In genomic region chr14:61636792-61637191, GRCh38 we compare ENCODE assay signal across 17 cellular contexts. TPM values are rescaled to one million over a fixed set of nuclear protein-coding genes. Genes with fewer than 3 reads are reported as not detected.
DNase-seq lines count a peak whose midpoint lies in the region; ATAC-seq and TF ChIP-seq lines count a peak whose summit lies in the region.
"Had no signal": no experiment of that assay in that cellular context is flagged by ENCODE, and none has a peak within 500 bp of the region (broad histone marks: within the 10 kb centered on the region; RNA-seq: fewer than 3 reads in every experiment).

No MANE protein-coding gene starts in this region.

- no peaks in the 10 kb centered on the region for H3K36me3 Mint-ChIP-seq in activated T-cell treated with anti-CD3 and anti-CD28 coated beads, Interleukin-2, amount 50 U/mL, for 24 hours (ENCODE audit: low read depth)
- H3K36me3 Mint-ChIP-seq in activated naive CD8-positive, alpha-beta T cell: no peaks in the 10 kb centered on the region
- peaks cover 10% of the 10 kb centered on the region for H3K36me3 Mint-ChIP-seq in stimulated activated effector memory CD8-positive, alpha-beta T cell treated with anti-CD3 and anti-CD28 coated beads, Interleukin-12 subunit alpha, Interleukin-12 subunit beta, amount 100 ng/mL, for 72 hours
- H3K36me3 Mint-ChIP-seq in WTC11: no peaks in the 10 kb centered on the region

- H3K27ac Mint-ChIP-seq in activated T-cell treated with anti-CD3 and anti-CD28 coated beads, Interleukin-2, amount 50 U/mL, for 24 hours: peak overlapping the region; percentile 71
- H3K27ac Mint-ChIP-seq in activated naive CD8-positive, alpha-beta T cell: peak overlapping the region; percentile 77
- peak overlapping the region; percentile 82 for H3K27ac Mint-ChIP-seq in stimulated activated effector memory CD8-positive, alpha-beta T cell treated with anti-CD3 and anti-CD28 coated beads, Interleukin-12 subunit alpha, Interleukin-12 subunit beta, amount 100 ng/mL, for 72 hours
- H3K27ac Mint-ChIP-seq in WTC11: no peak overlapping the region
- H3K27ac Mint-ChIP-seq: CD4-positive, alpha-beta T cell; HFFc6 had no signal

- no peak for TF ChIP-seq CTCF in WTC11 (IDR thresholded peaks at IDR 0.05)

- H3K27me3 Mint-ChIP-seq in activated T-cell treated with anti-CD3 and anti-CD28 coated beads, Interleukin-2, amount 50 U/mL, for 24 hours: no peaks in the 10 kb centered on the region
- no peaks in the 10 kb centered on the region for H3K27me3 Mint-ChIP-seq in activated naive CD8-positive, alpha-beta T cell
- no peaks in the 10 kb centered on the region; the same call in 1 of the 2 replicates for H3K27me3 Mint-ChIP-seq in WTC11 (ENCODE audit: low read depth)
- H3K27me3 Mint-ChIP-seq: CD4-positive, alpha-beta T cell had no signal

- POLR2A ChIA-PET in WTC11 (lab: Charles Lee): no interaction called here

- ATAC-seq in HG02938 (IDR thresholded peaks at IDR 0.05; ENCODE audit: unreplicated experiment) (peak; percentile 47), HG03460 (IDR thresholded peaks at IDR 0.05; ENCODE audit: unreplicated experiment) (no peak), WTC11 (no peak)
- no peak for ATAC-seq in stimulated activated effector memory CD8-positive, alpha-beta T cell treated with anti-CD3 and anti-CD28 coated beads, Interleukin-12 subunit alpha, Interleukin-12 subunit beta, amount 100 ng/mL, for 72 hours
- ATAC-seq: Panc1, Right ventricle myocardium inferior had no signal

- CTCF ChIA-PET in WTC11 (lab: Charles Lee): no interaction called here

- peaks cover 31% of the 10 kb centered on the region for H3K4me1 Mint-ChIP-seq in activated T-cell treated with anti-CD3 and anti-CD28 coated beads, Interleukin-2, amount 50 U/mL, for 24 hours (ENCODE audit: low read depth)
- H3K4me1 Mint-ChIP-seq in activated naive CD8-positive, alpha-beta T cell (ENCODE audit: low read depth): peaks cover 18% of the 10 kb centered on the region
- peaks cover 10% of the 10 kb centered on the region for H3K4me1 Mint-ChIP-seq in stimulated activated effector memory CD8-positive, alpha-beta T cell treated with anti-CD3 and anti-CD28 coated beads, Interleukin-12 subunit alpha, Interleukin-12 subunit beta, amount 100 ng/mL, for 72 hours
- H3K4me1 Mint-ChIP-seq in WTC11: no peaks in the 10 kb centered on the region

- no peak overlapping the region for H3K4me3 Mint-ChIP-seq in activated T-cell treated with anti-CD3 and anti-CD28 coated beads, Interleukin-2, amount 50 U/mL, for 24 hours
- no peak overlapping the region for H3K4me3 Mint-ChIP-seq in activated naive CD8-positive, alpha-beta T cell
- H3K4me3 Mint-ChIP-seq in stimulated activated effector memory CD8-positive, alpha-beta T cell treated with anti-CD3 and anti-CD28 coated beads, Interleukin-12 subunit alpha, Interleukin-12 subunit beta, amount 100 ng/mL, for 72 hours: no peak overlapping the region
- no peak overlapping the region for H3K4me3 Mint-ChIP-seq in WTC11
- H3K4me3 Mint-ChIP-seq: CD4-positive, alpha-beta T cell; HFFc6 had no signal

- H3K9me3 Mint-ChIP-seq in activated T-cell treated with anti-CD3 and anti-CD28 coated beads, Interleukin-2, amount 50 U/mL, for 24 hours: peaks cover 3% of the 10 kb centered on the region
- H3K9me3 Mint-ChIP-seq in activated naive CD8-positive, alpha-beta T cell (ENCODE audit: low read depth): no peaks in the 10 kb centered on the region
- peaks cover 2% of the 10 kb centered on the region for H3K9me3 Mint-ChIP-seq in stimulated activated effector memory CD8-positive, alpha-beta T cell treated with anti-CD3 and anti-CD28 coated beads, Interleukin-12 subunit alpha, Interleukin-12 subunit beta, amount 100 ng/mL, for 72 hours
- no peaks in the 10 kb centered on the region for H3K9me3 Mint-ChIP-seq in WTC11
- H3K9me3 Mint-ChIP-seq: CD4-positive, alpha-beta T cell; HFFc6 had no signal

- DNase-seq in activated T-cell treated with anti-CD3 and anti-CD28 coated beads, Interleukin-2, amount 50 U/mL, for 24 hours: no peak
- DNase-seq in activated T-cell treated with anti-CD3 and anti-CD28 coated beads, Interleukin-2, amount 50 U/mL, for 48 hours: no peak
- DNase-seq in stimulated activated effector memory CD8-positive, alpha-beta T cell treated with anti-CD3 and anti-CD28 coated beads, Interleukin-12 subunit alpha, Interleukin-12 subunit beta, amount 100 ng/mL, for 72 hours (ENCODE audit: low spot score in 2 of 2): no peak
- DNase-seq in NCI-H1105 treated with DMSO at 0.1 percent for 48 hours (lab: John Stamatoyannopoulos, UW) (no peak), WTC11 (ENCODE audit: low spot score) (no peak)
- DNase-seq: AML-193; Calu3; CD4-positive, alpha-beta T cell; HFFc6; KG1; NCI-H1930; NCI-H524 had no signal

TF ChIP-seq in WTC11, 78 proteins besides CTCF, POLR2A, EP300 and RAD21 (continues in another document):
- no peak for TF ChIP-seq TCF7 (CRISPR knock-in tag; IDR thresholded peaks at IDR 0.05; ENCODE audit: low read depth)
- TF ChIP-seq GTF2I (CRISPR knock-in tag; conservative IDR thresholded peaks at IDR 0.05): no peak
- TF ChIP-seq ETV6 (CRISPR knock-in tag; IDR thresholded peaks at IDR 0.05): no peak
- TF ChIP-seq GABPB1 (CRISPR knock-in tag; IDR thresholded peaks at IDR 0.05): no peak
- no peak for TF ChIP-seq MAX (CRISPR knock-in tag; IDR thresholded peaks at IDR 0.05)
- TF ChIP-seq ZBTB43 (CRISPR knock-in tag; IDR thresholded peaks at IDR 0.05): no peak
- no peak for TF ChIP-seq PRRX2 (CRISPR knock-in tag; IDR thresholded peaks at IDR 0.05)
- no peak for TF ChIP-seq SMAD3 (CRISPR knock-in tag; IDR thresholded peaks at IDR 0.05; ENCODE audit: borderline replicate concordance)
- TF ChIP-seq NR3C1 (CRISPR knock-in tag; conservative IDR thresholded peaks at IDR 0.05; ENCODE audit: low read depth): no peak
- no peak for TF ChIP-seq ZNF671 (CRISPR knock-in tag; IDR thresholded peaks at IDR 0.05)
- no peak for TF ChIP-seq ATF3 (CRISPR knock-in tag; conservative IDR thresholded peaks at IDR 0.05)
- no peak for TF ChIP-seq PRDM15 (CRISPR knock-in tag; IDR thresholded peaks at IDR 0.05)
- TF ChIP-seq FOXJ3 (CRISPR knock-in tag; IDR thresholded peaks at IDR 0.05; ENCODE audit: borderline replicate concordance): no peak
- TF ChIP-seq ZNF512 (CRISPR knock-in tag; IDR thresholded peaks at IDR 0.05; ENCODE audit: borderline replicate concordance): no peak

RNA-seq across cellular contexts. Expression of gene HIF1A, which starts 58.5 kb away (rescaled TPM):
- 146 to 165 TPM (median 153 TPM) in 3 replicates for total RNA-seq in WTC11 (2021)
